Comparison of ENCODE assay signal across 9 cellular contexts in the genomic region with DNA sequence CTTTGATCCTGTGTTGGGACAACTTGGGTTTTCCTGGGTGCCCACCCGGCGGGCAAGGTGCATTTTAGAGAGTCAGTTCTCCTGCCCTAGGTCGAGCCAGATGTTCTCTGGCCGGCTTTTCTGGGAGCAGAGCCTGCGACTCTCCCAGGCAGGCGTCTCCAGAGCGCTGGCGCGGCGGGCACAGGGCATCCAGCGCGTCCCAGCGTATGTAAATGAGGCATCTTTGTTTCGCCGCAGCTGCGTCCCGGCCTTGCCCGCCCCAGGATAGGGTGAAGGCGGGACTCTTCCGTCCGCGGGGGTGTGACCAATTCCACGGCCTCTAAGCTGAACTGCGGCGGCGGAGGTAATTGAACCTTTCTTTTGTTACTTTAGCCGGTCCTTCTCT. TPM values are rescaled to one million over a fixed set of nuclear protein-coding genes. Genes with fewer than 3 reads are reported as not detected.
A peak's percentile ranks its signal among the peaks of the same experiment; 100 is the strongest.
DNase-seq lines count a peak whose midpoint lies in the region; FAIRE-seq and TF ChIP-seq lines count a peak whose summit lies in the region.
"Had no signal": no experiment of that assay in that cellular context is flagged by ENCODE, and none has a peak within 500 bp of the region (broad histone marks: within the 10 kb centered on the region; RNA-seq: fewer than 3 reads in every experiment).

No MANE protein-coding gene starts in this region.

- H3K4me3 ChIP-seq in HFF-Myc (replicated peaks; ENCODE audit: low read depth, low read length) (peak overlapping the region; percentile 21), astrocyte (ENCODE audit: insufficient read depth, low read depth, low read length) (peak overlapping the region; percentile 51), hepatocyte (peak overlapping the region; percentile 5), skeletal muscle satellite cell (ENCODE audit: low read length) (peak overlapping the region; percentile 63)
- H3K4me3 ChIP-seq: colonic mucosa, lung had no signal

- H3K79me2 ChIP-seq in astrocyte (ENCODE audit: insufficient read depth, low read length) (no peaks in the 10 kb centered on the region), hepatocyte (no peaks in the 10 kb centered on the region)

- DNase-seq in HFF-Myc (ENCODE audit: extremely low read depth, low read depth) = no peak
- DNase-seq in astrocyte (ENCODE audit: low read depth) = no peak
- DNase-seq in hepatocyte (ENCODE audit: low spot score) = peak; percentile 23
- DNase-seq in NOMO-1 treated with dmso at 0.1 percent for 144 hours (lab: John Stamatoyannopoulos, UW; ENCODE audit: unreplicated experiment) = no peak
- DNase-seq in Kasumi-1 (lab: John Stamatoyannopoulos, UW) = no peak
- DNase-seq in NCI-H1694 treated with DMSO at 0.1 percent for 48 hours (lab: John Stamatoyannopoulos, UW) = no peak
- DNase-seq: colonic mucosa had no signal

- WGBS in hepatocyte (ENCODE audit: low lambda C conversion rate, missing lambda C conversion rate) = 1% methylated on average over 27 of the region's 27 CpGs

- H3K9me3 ChIP-seq in astrocyte (ENCODE audit: insufficient read depth, low read depth, low read length) = no peaks in the 10 kb centered on the region
- H3K9me3 ChIP-seq in hepatocyte (ENCODE audit: low read depth) = no peaks in the 10 kb centered on the region
- H3K9me3 ChIP-seq in skeletal muscle satellite cell (replicated peaks; ENCODE audit: low read length) = peaks cover 2% of the 10 kb centered on the region
- H3K9me3 ChIP-seq: colonic mucosa had no signal

- H3K4me2 ChIP-seq in astrocyte (ENCODE audit: low read length) (peak overlapping the region; percentile 93), hepatocyte (peak overlapping the region; percentile 81), skeletal muscle satellite cell (ENCODE audit: low read length) (peak overlapping the region; percentile 72)

- no peaks in the 10 kb centered on the region for H3K9me2 ChIP-seq in hepatocyte (replicated peaks; ENCODE audit: insufficient read depth)

- H4K20me1 ChIP-seq in astrocyte (ENCODE audit: insufficient read depth, low read length) (no peaks in the 10 kb centered on the region), hepatocyte (ENCODE audit: insufficient read depth, poor library complexity, severe bottlenecking) (no peaks in the 10 kb centered on the region)

- H3K27ac ChIP-seq in astrocyte (ENCODE audit: low read depth, low read length) (no peak overlapping the region), hepatocyte (no peak overlapping the region)
- H3K27ac ChIP-seq: colonic mucosa had no signal

- H3K27me3 ChIP-seq in astrocyte (ENCODE audit: insufficient read depth, low read length) (peaks cover 43% of the 10 kb centered on the region), hepatocyte (peaks cover 85% of the 10 kb centered on the region), skeletal muscle satellite cell (ENCODE audit: control insufficient read depth, insufficient read depth, low read length) (peaks cover 69% of the 10 kb centered on the region)

- peaks cover 8% of the 10 kb centered on the region for H3K4me1 Mint-ChIP-seq in astrocyte (ENCODE audit: low read depth, unreplicated experiment)

- no peaks in the 10 kb centered on the region for H3K36me3 ChIP-seq in astrocyte (ENCODE audit: insufficient read depth, low read length)
- no peaks in the 10 kb centered on the region for H3K36me3 ChIP-seq in hepatocyte (replicated peaks; ENCODE audit: insufficient read depth, low read depth)
- H3K36me3 ChIP-seq in skeletal muscle satellite cell (ENCODE audit: insufficient read depth, low read length) = no peaks in the 10 kb centered on the region
- H3K36me3 ChIP-seq: colonic mucosa had no signal

- peaks cover 2% of the 10 kb centered on the region for H3K9me3 Mint-ChIP-seq in astrocyte (ENCODE audit: unreplicated experiment)

- H3K36me3 Mint-ChIP-seq in astrocyte (ENCODE audit: low read depth, unreplicated experiment) = no peaks in the 10 kb centered on the region

- no peak overlapping the region for H3K9ac ChIP-seq in astrocyte (ENCODE audit: low read length)
- no peak overlapping the region for H3K9ac ChIP-seq in skeletal muscle satellite cell (ENCODE audit: low read depth, low read length)

- peaks cover 6% of the 10 kb centered on the region for H3K4me1 ChIP-seq in astrocyte (ENCODE audit: insufficient read depth, low read length)
- no peaks in the 10 kb centered on the region for H3K4me1 ChIP-seq in hepatocyte (ENCODE audit: insufficient read depth)
- peaks cover 9% of the 10 kb centered on the region for H3K4me1 ChIP-seq in skeletal muscle satellite cell (ENCODE audit: control insufficient read depth, insufficient read depth, low read length)
- H3K4me1 ChIP-seq: colonic mucosa had no signal

- TF ChIP-seq CTCF in HFF-Myc (IDR thresholded peaks at IDR 0.05; ENCODE audit: low read depth, low read length, missing control alignments) (no peak), astrocyte (IDR thresholded peaks at IDR 0.05; ENCODE audit: insufficient read depth, low read depth, low read length) (no peak), hepatocyte (IDR thresholded peaks at IDR 0.05; ENCODE audit: poor library complexity) (no peak)

- H3K27me3 Mint-ChIP-seq in astrocyte (ENCODE audit: low read depth, unreplicated experiment) = peaks cover 47% of the 10 kb centered on the region

- no peak overlapping the region for H3K27ac Mint-ChIP-seq in astrocyte (ENCODE audit: unreplicated experiment)

- H3K4me3 Mint-ChIP-seq in astrocyte (ENCODE audit: unreplicated experiment) = peak overlapping the region; percentile 81

- no peak for FAIRE-seq in astrocyte (lab: Jason Lieb, UNC)

- H2AFZ ChIP-seq in astrocyte (ENCODE audit: low read depth, low read length) (peak overlapping the region; percentile 80), hepatocyte (peak overlapping the region; percentile 16)

RNA-seq across cellular contexts. Expression of a gene that starts 9.1 kb away (rescaled TPM):
- 2.5 and 2.8 TPM in 2 replicates for total RNA-seq in astrocyte
- 5.1 and 6.2 TPM in 2 replicates for total RNA-seq in hepatocyte
- polyA plus RNA-seq in hepatocyte = 1.6 and 5.8 TPM in 2 replicates
- total RNA-seq in skeletal muscle satellite cell (2012; rRNA removed) = 0.44 TPM in 1 of 2 replicates, not detected in the other

Comparison
In these comparisons a context has a peak if more than half of its experiments do, and no peak if none do; other contexts are left out.
1. H3K4me3 ChIP-seq: peak in every context shown above with its lines; median percentile 63 in skeletal muscle satellite cell; 51 in astrocyte; 21 in HFF-Myc; 5 in hepatocyte.